In genomic region chr15:100277087-100277855, GRCh38 we compare ENCODE assay signal across 12 cellular contexts.
DNase-seq lines count a peak whose midpoint lies in the region; ATAC-seq and TF ChIP-seq lines count a peak whose summit lies in the region.
"Had no signal": no experiment of that assay in that cellular context is flagged by ENCODE, and none has a peak within 500 bp of the region (broad histone marks: within the 10 kb centered on the region; RNA-seq: fewer than 3 reads in every experiment).

No MANE protein-coding gene starts in this region.

- DNase-seq in HEK293T (ENCODE audit: extremely low spot score) (peak; percentile 3), esophagus muscularis mucosa (ENCODE audit: extremely low spot score) (peak; percentile 45), mucosa of gallbladder (ENCODE audit: low spot score) (peak; percentile 6)
- DNase-seq in activated CD4-positive, alpha-beta T cell treated with anti-CD3 and anti-CD28 coated beads, Interleukin-2, amount 50 U/mL, for 1 hour, result no peak
- DNase-seq: DMS53, GF-D8, GM23248 had no signal

- POLR2A ChIA-PET in HEK293T (lab: Yijun Ruan, JAX), result no interaction called here

- H3K4me3 ChIP-seq in esophagus muscularis mucosa, result no peak overlapping the region
- H3K4me3 ChIP-seq: A549, BLaER1, GM23248 had no signal

- 61% methylated on average over 17 of the region's 17 CpGs for WGBS in esophagus muscularis mucosa

- intact Hi-C loops in esophagus muscularis mucosa (cut with DNase I), result no loop called here

- no peak overlapping the region for H3K27ac Mint-ChIP-seq in stimulated activated memory B cell treated with anti-CD40 and anti-IgM and Interleukin-4, amounts not matched to agents 10 μg/mL and 1 μg/mL and 100 μg/mL, for 72 hours

- no peaks in the 10 kb centered on the region for H3K36me3 ChIP-seq in esophagus muscularis mucosa
- H3K36me3 ChIP-seq: BLaER1 had no signal

- H3K9me3 ChIP-seq in esophagus muscularis mucosa, result peaks cover 4 to 17% (median 8%) of the 10 kb centered on the region in 4 donors

- H3K27me3 ChIP-seq in esophagus muscularis mucosa, result no peaks in the 10 kb centered on the region
- H3K27me3 ChIP-seq: BLaER1 had no signal

- peak; percentile 24 for ATAC-seq in stimulated activated memory B cell treated with anti-CD40 and anti-IgM and Interleukin-4, amounts not matched to agents 10 μg/mL and 1 μg/mL and 100 μg/mL, for 72 hours
- no peak for ATAC-seq in GM21381 (IDR thresholded peaks at IDR 0.05; ENCODE audit: unreplicated experiment)
- ATAC-seq: A549, HCT116 had no signal

- CTCF ChIA-PET in HEK293T (lab: Yijun Ruan, JAX), result no interaction called here

- no peak overlapping the region for H3K4me3 Mint-ChIP-seq in stimulated activated memory B cell treated with anti-CD40 and anti-IgM and Interleukin-4, amounts not matched to agents 10 μg/mL and 1 μg/mL and 100 μg/mL, for 72 hours

- no peak overlapping the region for H3K27ac ChIP-seq in esophagus muscularis mucosa (replicated peaks in 1 of 4)
- H3K27ac ChIP-seq: A549, BLaER1, GM23248 had no signal

- TF ChIP-seq POLR2A in esophagus muscularis mucosa (IDR thresholded peaks at IDR 0.05; ENCODE audit: low read depth), result no peak

- H3K36me3 Mint-ChIP-seq in stimulated activated memory B cell treated with anti-CD40 and anti-IgM and Interleukin-4, amounts not matched to agents 10 μg/mL and 1 μg/mL and 100 μg/mL, for 72 hours, result no peaks in the 10 kb centered on the region

- H3K9me3 Mint-ChIP-seq in stimulated activated memory B cell treated with anti-CD40 and anti-IgM and Interleukin-4, amounts not matched to agents 10 μg/mL and 1 μg/mL and 100 μg/mL, for 72 hours, result peaks cover 11% of the 10 kb centered on the region

- peaks cover 0 to 9% (median 3%) of the 10 kb centered on the region in 4 donors for H3K4me1 ChIP-seq in esophagus muscularis mucosa
- H3K4me1 ChIP-seq: A549, BLaER1 had no signal

- H3K27me3 Mint-ChIP-seq in stimulated activated memory B cell treated with anti-CD40 and anti-IgM and Interleukin-4, amounts not matched to agents 10 μg/mL and 1 μg/mL and 100 μg/mL, for 72 hours, result peaks cover 6% of the 10 kb centered on the region

- TF ChIP-seq CTCF in esophagus muscularis mucosa (IDR thresholded peaks at IDR 0.05), result no peak

- H3K4me1 Mint-ChIP-seq in stimulated activated memory B cell treated with anti-CD40 and anti-IgM and Interleukin-4, amounts not matched to agents 10 μg/mL and 1 μg/mL and 100 μg/mL, for 72 hours, result no peaks in the 10 kb centered on the region

- TF ChIP-seq EP300 in esophagus muscularis mucosa (IDR thresholded peaks at IDR 0.05), result no peak

TF ChIP-seq in HEK293T, 16 proteins besides CTCF, POLR2A, EP300 and RAD21:
- TF ChIP-seq ARNT (IDR thresholded peaks at IDR 0.05) (no peak), BHLHE40 (IDR thresholded peaks at IDR 0.05; ENCODE audit: borderline replicate concordance) (no peak), FOXA1 (IDR thresholded peaks at IDR 0.05) (no peak), ZNF384 (IDR thresholded peaks at IDR 0.05) (no peak), LEF1 (IDR thresholded peaks at IDR 0.05; ENCODE audit: borderline replicate concordance) (no peak), SP1 (IDR thresholded peaks at IDR 0.05) (no peak), HDGF (IDR thresholded peaks at IDR 0.05; ENCODE audit: borderline replicate concordance) (no peak), PKNOX1 (IDR thresholded peaks at IDR 0.05) (no peak), FOXK2 (IDR thresholded peaks at IDR 0.05) (no peak), ELF4 (IDR thresholded peaks at IDR 0.05) (no peak)
